ENCODE assay signal across 8 cellular contexts in genomic region chr21:36060159-36060921, GRCh38. TPM values are rescaled to one million over a fixed set of nuclear protein-coding genes. Genes with fewer than 3 reads are reported as not detected.
DNase-seq lines count a peak whose midpoint lies in the region; ATAC-seq and TF ChIP-seq lines count a peak whose summit lies in the region.

SETD4 (minus strand) TSS chr21:36060526; CDS start chr21:36058888, 1,638 bp downstream.

- no peaks in the 10 kb centered on the region for H3K9me3 Mint-ChIP-seq in activated CD4-positive, alpha-beta T cell treated with anti-CD3 and anti-CD28 coated beads, Interleukin-2, amount 10 ng/mL, durations not matched to agents 24 days and 14 days

- no peak for TF ChIP-seq CTCF in BJ (IDR thresholded peaks at IDR 0.05; ENCODE audit: insufficient read depth, low read depth, low read length)
- no peak for TF ChIP-seq CTCF in coronary artery (IDR thresholded peaks at IDR 0.05)

- peak within 1 kb of the TSS; percentile 99 for H3K27ac Mint-ChIP-seq in activated CD4-positive, alpha-beta T cell treated with anti-CD3 and anti-CD28 coated beads, Interleukin-2, amount 10 ng/mL, durations not matched to agents 24 days and 14 days

- H3K36me3 ChIP-seq in BJ (ENCODE audit: control insufficient read depth, insufficient read depth, low read length) = peaks cover 10% of the 10 kb centered on the region

- H3K4me3 ChIP-seq in BJ (ENCODE audit: low read depth, low read length) (peak within 1 kb of the TSS; percentile 99), coronary artery (peak within 1 kb of the TSS; percentile 80)

- ATAC-seq in GM19324 (IDR thresholded peaks at IDR 0.05; ENCODE audit: low FRiP score, unreplicated experiment) (peak; percentile 93), HG03469 (IDR thresholded peaks at IDR 0.05; ENCODE audit: unreplicated experiment) (peak; percentile 67), left lobe of liver (peak; percentile 90)

- CTCF ChIA-PET in BJ (lab: Yijun Ruan, JAX) = interaction anchor here (0.8 to 2.2 kb wide), 4 partner anchors 46 to 77 kb away, joined by 3 to 7 read pairs (median 4); no protein-coding TSS in a partner anchor

- intact Hi-C loops in activated CD4-positive, alpha-beta T cell treated with anti-CD3 and anti-CD28 coated beads, Interleukin-2, amount 10 ng/mL, durations not matched to agents 24 days and 14 days (cut with micrococcal nuclease) = loop anchor here (1.0 to 10.0 kb wide), 4 partner anchors 9 to 324 kb away; partner anchors contain the start of genes CHAF1B and MORC3

- peaks cover 24% of the 10 kb centered on the region for H3K4me1 Mint-ChIP-seq in activated CD4-positive, alpha-beta T cell treated with anti-CD3 and anti-CD28 coated beads, Interleukin-2, amount 10 ng/mL, durations not matched to agents 24 days and 14 days

- peaks cover 1% of the 10 kb centered on the region for H3K27me3 Mint-ChIP-seq in activated CD4-positive, alpha-beta T cell treated with anti-CD3 and anti-CD28 coated beads, Interleukin-2, amount 10 ng/mL, durations not matched to agents 24 days and 14 days

- H3K27ac ChIP-seq in coronary artery = peak within 1 kb of the TSS; percentile 84 to 97

- POLR2A ChIA-PET in BJ (lab: Charles Lee) = interaction anchor here (0.5 to 1.2 kb wide), 4 partner anchors 9 to 1330 kb away, joined by 3 to 13 read pairs (median 4); partner anchors contain the start of gene CBR1

- H3K27me3 ChIP-seq in BJ (ENCODE audit: control insufficient read depth, insufficient read depth, low read length) = no peaks in the 10 kb centered on the region

- peak; percentile 76 for DNase-seq in BJ (ENCODE audit: low read depth)
- DNase-seq in NCI-H526 treated with DMSO at 0.1 percent for 48 hours (lab: John Stamatoyannopoulos, UW) = peak; percentile 91
- peak; percentile 98 for DNase-seq in activated CD4-positive, alpha-beta T cell treated with anti-CD3 and anti-CD28 coated beads, Interleukin-2, amount 10 ng/mL, durations not matched to agents 24 days and 14 days
- peak; percentile 95 for DNase-seq in coronary artery (ENCODE audit: low spot score)
- DNase-seq in left lobe of liver (ENCODE audit: low spot score) = peak; percentile 96
- DNase-seq in stimulated activated CD4-positive, alpha-beta T cell treated with anti-CD3 and anti-CD28 coated beads, Interleukin-2, amount 100 ng/mL, for 4 hours (ENCODE audit: low read depth) = peak; percentile 88

- H3K4me3 Mint-ChIP-seq in activated CD4-positive, alpha-beta T cell treated with anti-CD3 and anti-CD28 coated beads, Interleukin-2, amount 10 ng/mL, durations not matched to agents 24 days and 14 days = peak within 1 kb of the TSS; percentile 94

- peaks cover 30% of the 10 kb centered on the region for H3K36me3 Mint-ChIP-seq in activated CD4-positive, alpha-beta T cell treated with anti-CD3 and anti-CD28 coated beads, Interleukin-2, amount 10 ng/mL, durations not matched to agents 24 days and 14 days (ENCODE audit: low read depth)

RNA-seq across cellular contexts. Expression of gene SETD4, which starts in this region (rescaled TPM):
- polyA plus RNA-seq in BJ (2011; rRNA removed) = 13.7 and 14.6 TPM in 2 replicates
- polyA minus RNA-seq in BJ (2011; rRNA and poly(A)+ RNA removed) = 8.0 and 8.1 TPM in 2 replicates
- total RNA-seq in activated CD4-positive, alpha-beta T cell treated with anti-CD3 and anti-CD28 coated beads, Interleukin-2, amount 10 ng/mL, durations not matched to agents 24 days and 14 days = 23.2 and 23.8 TPM in 2 replicates
- total RNA-seq in left lobe of liver = 5.8 TPM

Comparison
In these comparisons a context has a peak if more than half of its experiments do, and no peak if none do; other contexts are left out.
1. Peak in every context shown above with its lines: DNase-seq, ATAC-seq, H3K4me3 ChIP-seq and H3K27ac ChIP-seq.